Comparison of ENCODE assay signal across 18 cellular contexts in the genomic region with DNA sequence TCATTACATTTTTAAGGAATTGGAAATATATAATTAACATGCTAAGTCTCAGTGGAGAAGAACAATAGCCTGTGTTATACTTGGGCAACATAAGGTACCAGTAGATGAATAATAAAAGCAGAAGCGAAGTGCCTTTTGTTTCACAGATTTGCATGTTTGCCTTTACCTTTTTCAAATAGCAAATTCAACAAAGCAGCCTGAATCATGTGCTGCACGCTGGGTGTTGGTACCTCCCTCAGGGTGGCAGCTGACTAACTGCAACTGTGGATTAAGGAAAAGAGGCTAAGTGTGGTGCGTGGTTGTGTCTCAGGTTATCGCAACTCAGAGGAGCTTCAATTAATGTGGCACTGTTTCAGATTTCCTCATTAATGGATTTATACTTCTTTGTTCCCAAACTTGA.
DNase-seq lines count a peak whose midpoint lies in the region; ATAC-seq, FAIRE-seq and TF ChIP-seq lines count a peak whose summit lies in the region.
"Had no signal": no experiment of that assay in that cellular context is flagged by ENCODE, and none has a peak within 500 bp of the region (broad histone marks: within the 10 kb centered on the region; RNA-seq: fewer than 3 reads in every experiment).

No MANE protein-coding gene starts in this region.

- no peak overlapping the region for H3K4me3 Mint-ChIP-seq in H9
- no peak overlapping the region for H3K4me3 Mint-ChIP-seq in activated CD8-positive, alpha-beta T cell treated with anti-CD3 and anti-CD28 coated beads, Interleukin-2, amount 10 ng/mL, durations not matched to agents 7 days and 5 days
- H3K4me3 Mint-ChIP-seq: B cell; CD4-positive, CD25-positive, alpha-beta regulatory T cell had no signal

- H3K23ac ChIP-seq in H9 (ENCODE audit: insufficient read length, low read depth, low read length) = no peak overlapping the region

- no peak overlapping the region for H2BK120ac ChIP-seq in H9 (ENCODE audit: low read depth, low read length, poor library complexity, severe bottlenecking)

- POLR2A ChIA-PET in activated CD8-positive, alpha-beta T cell treated with anti-CD3 and anti-CD28 coated beads, Interleukin-2, amount 10 ng/mL, durations not matched to agents 7 days and 5 days (lab: Charles Lee) = no interaction called here

- no peak overlapping the region for H3K9ac ChIP-seq in H9 (ENCODE audit: extremely low read depth, insufficient read length, low read length)

- no peaks in the 10 kb centered on the region for H3K27me3 Mint-ChIP-seq in H9 (ENCODE audit: low read depth)
- no peaks in the 10 kb centered on the region for H3K27me3 Mint-ChIP-seq in activated CD8-positive, alpha-beta T cell treated with anti-CD3 and anti-CD28 coated beads, Interleukin-2, amount 10 ng/mL, durations not matched to agents 7 days and 5 days (ENCODE audit: low read depth)
- H3K27me3 Mint-ChIP-seq: B cell; CD4-positive, CD25-positive, alpha-beta regulatory T cell had no signal

- H3K36me3 ChIP-seq in bronchial epithelial cell (ENCODE audit: control insufficient read depth, insufficient read depth, low read length) = peaks cover 3% of the 10 kb centered on the region

- peaks cover 0 to 13% (median 2%) of the 10 kb centered on the region in 3 experiments; a peak in 3 of 7 replicates for H3K36me3 Mint-ChIP-seq in H9 (ENCODE audit: insufficient read depth in 1 of 3, low read depth in 3 of 3)
- peaks cover 5% of the 10 kb centered on the region for H3K36me3 Mint-ChIP-seq in activated CD8-positive, alpha-beta T cell treated with anti-CD3 and anti-CD28 coated beads, Interleukin-2, amount 10 ng/mL, durations not matched to agents 7 days and 5 days (ENCODE audit: low read depth)

- no peak overlapping the region for H3K4me2 ChIP-seq in H9 (ENCODE audit: insufficient read depth, insufficient read length, low read length)

- H3K27ac Mint-ChIP-seq in H9 = peak overlapping the region in 1 of 3 experiments; percentile 53; a peak in 1 of 7 replicates
- no peak overlapping the region for H3K27ac Mint-ChIP-seq in activated CD8-positive, alpha-beta T cell treated with anti-CD3 and anti-CD28 coated beads, Interleukin-2, amount 10 ng/mL, durations not matched to agents 7 days and 5 days
- H3K27ac Mint-ChIP-seq: B cell; CD4-positive, CD25-positive, alpha-beta regulatory T cell had no signal

- H2AK5ac ChIP-seq in H9 (ENCODE audit: insufficient read length, low read length) = no peak overlapping the region

- H3K14ac ChIP-seq in H9 (ENCODE audit: insufficient read depth, low read length) = no peak overlapping the region

- H4K20me1 ChIP-seq in H9 (ENCODE audit: control insufficient read depth, insufficient read depth, insufficient read length) = no peaks in the 10 kb centered on the region

- no peaks in the 10 kb centered on the region; the same call in 1 of the 2 replicates for H3K79me2 ChIP-seq in H9 (ENCODE audit: insufficient read depth, low read length)

- no peak overlapping the region for H2BK15ac ChIP-seq in H9 (ENCODE audit: low read depth, low read length)

- no peak for FAIRE-seq in bronchial epithelial cell (lab: Jason Lieb, UNC)

- no peak for TF ChIP-seq CTCF in H9 (conservative IDR thresholded peaks at IDR 0.05)
- TF ChIP-seq CTCF in bronchial epithelial cell (IDR thresholded peaks at IDR 0.05; ENCODE audit: insufficient read depth, low read length, severe bottlenecking) = no peak

- H3K4me1 Mint-ChIP-seq in H9 = peaks cover 40 to 51% of the 10 kb centered on the region in 2 experiments
- no peaks in the 10 kb centered on the region for H3K4me1 Mint-ChIP-seq in activated CD8-positive, alpha-beta T cell treated with anti-CD3 and anti-CD28 coated beads, Interleukin-2, amount 10 ng/mL, durations not matched to agents 7 days and 5 days (ENCODE audit: low read depth)
- H3K4me1 Mint-ChIP-seq: B cell; CD4-positive, CD25-positive, alpha-beta regulatory T cell had no signal

- H3K27ac ChIP-seq in H9 (ENCODE audit: insufficient read length, low read depth, low read length) = no peak overlapping the region

- H3T11ph ChIP-seq in H9 (ENCODE audit: low read length) = no peak overlapping the region

- H4K5ac ChIP-seq in H9 (ENCODE audit: insufficient read length, low read depth, low read length) = no peak overlapping the region

- no peak overlapping the region for H3K18ac ChIP-seq in H9 (ENCODE audit: insufficient read length, low read depth, low read length)

- H3K4me3 ChIP-seq in bronchial epithelial cell (ENCODE audit: low read depth, low read length) = no peak overlapping the region

- H2BK12ac ChIP-seq in H9 (ENCODE audit: insufficient read length, low read depth, low read length) = no peak overlapping the region

- no peak overlapping the region for H2BK5ac ChIP-seq in H9 (ENCODE audit: insufficient read length, low read length)

- H4K8ac ChIP-seq in H9 (replicated peaks; ENCODE audit: insufficient read length, low read depth, low read length) = no peak overlapping the region

- no peak for ATAC-seq in activated CD8-positive, alpha-beta T cell treated with anti-CD3 and anti-CD28 coated beads, Interleukin-2, amount 10 ng/mL, durations not matched to agents 7 days and 5 days
- ATAC-seq in HG02970 (IDR thresholded peaks at IDR 0.05; ENCODE audit: low FRiP score, unreplicated experiment) = no peak
- ATAC-seq: SK-N-SH treated with all-trans-retinoic acid at 6 μM for 48 hours had no signal

- H3K9me3 Mint-ChIP-seq in H9 = no peaks in the 10 kb centered on the region
- H3K9me3 Mint-ChIP-seq in activated CD8-positive, alpha-beta T cell treated with anti-CD3 and anti-CD28 coated beads, Interleukin-2, amount 10 ng/mL, durations not matched to agents 7 days and 5 days (ENCODE audit: insufficient read depth) = no peaks in the 10 kb centered on the region

- peak; percentile 51 for DNase-seq in H9
- DNase-seq in NCI-H146 (lab: John Stamatoyannopoulos, UW) = peak; percentile 58
- DNase-seq in bronchial epithelial cell (ENCODE audit: low read depth) = peak; percentile 31
- DNase-seq in iPS-NIHi7 (ENCODE audit: extremely low spot score) = peak; percentile 19
- DNase-seq in activated CD8-positive, alpha-beta T cell treated with anti-CD3 and anti-CD28 coated beads, Interleukin-2, amount 10 ng/mL, durations not matched to agents 7 days and 5 days = no peak
- DNase-seq in SIG-M5 treated with dmso at 0.1 percent for 504 hours (lab: John Stamatoyannopoulos, UW; ENCODE audit: unreplicated experiment) = no peak
- DNase-seq: CD4-positive, CD25-positive, alpha-beta regulatory T cell; DMS53; HCEC 1CT; NCI-H1092; NCI-H187 treated with DMSO at 0.1 percent for 48 hours; NCI-H510A treated with DMSO at 0.1 percent for 48 hours; NK-92 treated with Interleukin-12 subunit alpha and Interleukin-12 subunit beta, amount 100 ng/mL, for 24 hours; SHP77; T-helper 1 cell had no signal

- H3K4ac ChIP-seq in H9 (ENCODE audit: low read depth, low read length) = no peak overlapping the region

- H3K27me3 ChIP-seq in H9 (ENCODE audit: insufficient read depth, low read length) (no peaks in the 10 kb centered on the region), bronchial epithelial cell (ENCODE audit: control insufficient read depth, insufficient read depth, low read length) (no peaks in the 10 kb centered on the region)

- no peak overlapping the region for H2BK20ac ChIP-seq in H9 (ENCODE audit: low read depth, low read length, poor library complexity, severe bottlenecking)

- H2AFZ ChIP-seq in H9 (ENCODE audit: low read length) = no peak overlapping the region

- H3K4me1 ChIP-seq in H9 (ENCODE audit: insufficient read depth, low read length) = peaks cover 11% of the 10 kb centered on the region; the same call in 1 of the 2 replicates

- no peak overlapping the region for H4K91ac ChIP-seq in H9 (ENCODE audit: insufficient read length, low read depth, low read length)

- WGBS in H9 (ENCODE audit: extremely low coverage, insufficient read length, low lambda C conversion rate) = no CpG with 5 or more reads among the region's 4 CpGs

- no peaks in the 10 kb centered on the region for H3K79me1 ChIP-seq in H9 (ENCODE audit: insufficient read depth, low read depth, low read length, poor library complexity, severe bottlenecking)

- CTCF ChIA-PET in activated CD8-positive, alpha-beta T cell treated with anti-CD3 and anti-CD28 coated beads, Interleukin-2, amount 10 ng/mL, durations not matched to agents 7 days and 5 days (lab: Charles Lee) = interaction anchor here (1.2 kb wide), 1 partner anchor 129 kb away, joined by 3 read pairs; no protein-coding TSS in a partner anchor

- H3K56ac ChIP-seq in H9 (ENCODE audit: insufficient read length, low read depth, low read length) = no peak overlapping the region

- H3K23me2 ChIP-seq in H9 (ENCODE audit: insufficient read length, low read depth, low read length, poor library complexity, severe bottlenecking) = no peaks in the 10 kb centered on the region

- no peaks in the 10 kb centered on the region for H3K9me3 ChIP-seq in H9 (ENCODE audit: control insufficient read depth, low read depth, low read length)

Comparison
In these comparisons a context has a peak if more than half of its experiments do, and no peak if none do; other contexts are left out.
1. DNase-seq: peak in H9 (single experiment), NCI-H146 (single experiment), bronchial epithelial cell (single experiment) and iPS-NIHi7 (single experiment); none in activated CD8-positive, alpha-beta T cell treated with anti-CD3 and anti-CD28 coated beads, Interleukin-2, amount 10 ng/mL, durations not matched to agents 7 days and 5 days (single experiment) and SIG-M5 treated with dmso at 0.1 percent for 504 hours (single experiment).